17 cellular contexts compared by ENCODE assay signal in the genomic region with DNA sequence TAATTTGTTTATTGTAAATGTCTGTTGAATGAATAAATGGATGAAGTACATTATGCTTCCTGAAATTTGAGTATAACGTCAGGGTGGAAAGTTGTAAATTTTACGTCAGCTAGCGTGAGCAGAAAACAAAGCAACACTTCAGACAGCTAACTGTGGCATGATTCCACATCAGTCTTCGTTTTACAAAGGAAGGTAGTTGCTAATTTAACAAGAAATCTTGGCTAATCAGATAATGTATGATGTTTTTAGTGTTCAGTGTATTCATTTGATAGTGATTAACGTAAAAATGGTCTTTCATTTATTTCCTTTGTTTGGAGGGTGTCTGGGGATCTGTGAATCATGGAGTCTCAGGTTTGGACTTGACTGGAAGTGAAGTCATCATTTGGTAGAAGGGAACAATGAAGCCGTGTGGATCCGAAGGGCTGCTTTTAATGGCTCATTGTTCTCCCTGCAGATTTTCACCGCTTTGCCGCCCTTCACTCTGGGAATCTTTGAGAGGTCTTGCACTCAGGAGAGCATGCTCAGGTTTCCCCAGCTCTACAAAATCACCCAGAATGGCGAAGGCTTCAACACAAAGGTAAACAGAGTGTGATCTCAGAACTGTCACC.
"Had no signal": no experiment of that assay in that cellular context is flagged by ENCODE, and none has a peak within 500 bp of the region (broad histone marks: within the 10 kb centered on the region; RNA-seq: fewer than 3 reads in every experiment).

No MANE protein-coding gene starts in this region.

- H3K36me3 ChIP-seq: WERI-Rb-1 had no signal

- H3K27ac ChIP-seq: psoas muscle, testis, WERI-Rb-1 had no signal

- DNase-seq: activated CD4-positive, alpha-beta memory T cell treated with anti-CD3 and anti-CD28 coated beads, Interleukin-2, amount 10 ng/mL, durations not matched to agents 7 days and 5 days; activated CD4-positive, alpha-beta T cell treated with anti-CD3 and anti-CD28 coated beads for 36 hours; activated naive CD4-positive, alpha-beta T cell treated with Interleukin-2 at 50 U/mL for 16 hours; central memory CD4-positive, alpha-beta T cell; cortex of kidney; effector memory CD4-positive, alpha-beta T cell; glutamatergic neuron; mucosa of descending colon; naive thymus-derived CD8-positive, alpha-beta T cell; occipital lobe; psoas muscle; stimulated activated CD4-positive, alpha-beta T cell treated with anti-CD3 and anti-CD28 coated beads, Interleukin-12 subunit alpha, Interleukin-12 subunit beta, amount 100 ng/mL, for 4 hours; stimulated activated CD4-positive, alpha-beta T cell treated with anti-CD3 and anti-CD28 coated beads, Interleukin-2, amount 100 ng/mL, for 48 hours; T-helper 1 cell; testis; WERI-Rb-1 had no signal

- ATAC-seq: activated CD4-positive, alpha-beta T cell treated with anti-CD3 and anti-CD28 coated beads for 36 hours; mucosa of descending colon; naive thymus-derived CD8-positive, alpha-beta T cell; psoas muscle; sciatic nerve had no signal

- H3K4me3 ChIP-seq: mucosa of descending colon, psoas muscle, testis had no signal

- H3K9me3 ChIP-seq: mucosa of descending colon, psoas muscle, testis had no signal

- H3K27me3 ChIP-seq: testis had no signal

- H3K4me1 ChIP-seq: psoas muscle, testis had no signal
